Comparison of ENCODE assay signal across 31 cellular contexts in genomic region chr11:1256257-1257045, GRCh38. TPM values are rescaled to one million over a fixed set of nuclear protein-coding genes. Genes with fewer than 3 reads are reported as not detected.
"Had no signal": no experiment of that assay in that cellular context is flagged by ENCODE, and none has a peak within 500 bp of the region (broad histone marks: within the 10 kb centered on the region; RNA-seq: fewer than 3 reads in every experiment).

No MANE protein-coding gene starts in this region.

- ATAC-seq: activated CD4-positive, alpha-beta T cell treated with anti-CD3 and anti-CD28 coated beads for 36 hours; activated CD8-positive, alpha-beta memory T cell treated with anti-CD3 and anti-CD28 coated beads, Interleukin-2, amount 10 ng/mL, durations not matched to agents 7 days and 5 days; activated CD8-positive, alpha-beta T cell treated with anti-CD3 and anti-CD28 coated beads, Interleukin-2, amount 10 ng/mL, durations not matched to agents 7 days and 5 days; activated naive CD8-positive, alpha-beta T cell treated with anti-CD3 and anti-CD28 coated beads, Interleukin-2, amount 50 U/mL, for 24 hours; heart left ventricle; stimulated activated memory B cell treated with anti-CD40 and anti-IgM and Interleukin-4, amounts not matched to agents 10 μg/mL and 1 μg/mL and 100 μg/mL, for 72 hours had no signal

- H3K4me3 Mint-ChIP-seq: activated CD4-positive, alpha-beta T cell treated with anti-CD3 and anti-CD28 coated beads for 36 hours; activated CD8-positive, alpha-beta memory T cell treated with anti-CD3 and anti-CD28 coated beads, Interleukin-2, amount 10 ng/mL, durations not matched to agents 7 days and 5 days; activated CD8-positive, alpha-beta T cell treated with anti-CD3 and anti-CD28 coated beads, Interleukin-2, amount 10 ng/mL, durations not matched to agents 7 days and 5 days; activated naive CD4-positive, alpha-beta T cell treated with anti-CD3 and anti-CD28 coated beads, Interleukin-2, amount 50 U/mL, for 24 hours; activated naive CD8-positive, alpha-beta T cell treated with anti-CD3 and anti-CD28 coated beads, Interleukin-2, amount 50 U/mL, for 24 hours; nephron; stimulated activated memory B cell treated with anti-CD40 and anti-IgM and Interleukin-4, amounts not matched to agents 10 μg/mL and 1 μg/mL and 100 μg/mL, for 72 hours; T-helper 2 cell treated with Interferon-gamma antibody and Interleukin-4, amounts not matched to agents 5 μg/mL and 100 μg/mL, for 36 hours had no signal

- H3K27ac Mint-ChIP-seq: activated CD4-positive, alpha-beta T cell treated with anti-CD3 and anti-CD28 coated beads for 36 hours; activated CD8-positive, alpha-beta memory T cell treated with anti-CD3 and anti-CD28 coated beads, Interleukin-2, amount 10 ng/mL, durations not matched to agents 7 days and 5 days; activated CD8-positive, alpha-beta T cell treated with anti-CD3 and anti-CD28 coated beads, Interleukin-2, amount 10 ng/mL, durations not matched to agents 7 days and 5 days; activated naive CD4-positive, alpha-beta T cell treated with anti-CD3 and anti-CD28 coated beads, Interleukin-2, amount 50 U/mL, for 24 hours; activated naive CD8-positive, alpha-beta T cell treated with anti-CD3 and anti-CD28 coated beads, Interleukin-2, amount 50 U/mL, for 24 hours; activated T-helper 2 cell treated with anti-CD3 and anti-CD28 coated beads, Interferon-gamma antibody, Interleukin-2, Interleukin-4, amounts not matched to agents 10 μg/mL and 5 μg/mL and 100 μg/mL, durations not matched to agents 14 hours and 24 hours and 36 hours; nephron; progenitor cell of endocrine pancreas; stimulated activated memory B cell treated with anti-CD40 and anti-IgM and Interleukin-4, amounts not matched to agents 10 μg/mL and 1 μg/mL and 100 μg/mL, for 72 hours; T-helper 2 cell treated with Interferon-gamma antibody and Interleukin-4, amounts not matched to agents 5 μg/mL and 100 μg/mL, for 36 hours had no signal

- H3K27ac ChIP-seq: heart left ventricle, left ventricle myocardium inferior, neutrophil, sigmoid colon, stomach, tibial nerve had no signal

- H3K4me1 ChIP-seq: heart left ventricle, left ventricle myocardium inferior had no signal

- DNase-seq: activated CD4-positive, alpha-beta T cell treated with anti-CD3 and anti-CD28 coated beads for 36 hours; activated CD4-positive, CD25-positive, alpha-beta regulatory T cell; activated CD8-positive, alpha-beta memory T cell treated with anti-CD3 and anti-CD28 coated beads, Interleukin-2, amount 10 ng/mL, durations not matched to agents 7 days and 5 days; activated CD8-positive, alpha-beta T cell treated with anti-CD3 and anti-CD28 coated beads, Interleukin-2, amount 10 ng/mL, durations not matched to agents 7 days and 5 days; activated naive CD8-positive, alpha-beta T cell treated with anti-CD3 and anti-CD28 coated beads, Interleukin-2, amount 50 U/mL, for 24 hours; activated T-cell treated with anti-CD3 and anti-CD28 coated beads, Interleukin-2, amount 50 U/mL, for 48 hours; amygdala; caudate nucleus; foreskin fibroblast; hypothalamus; left ventricle myocardium inferior; sigmoid colon; small intestine; stimulated activated CD4-positive, alpha-beta T cell treated with anti-CD3 and anti-CD28 coated beads, Interleukin-4, amount 100 ng/mL, for 4 hours; stimulated activated CD8-positive, alpha-beta memory T cell treated with anti-CD3 and anti-CD28 coated beads, Interleukin-4, amount 100 ng/mL, for 48 hours; stomach had no signal

- H3K9me3 Mint-ChIP-seq: activated naive CD4-positive, alpha-beta T cell treated with anti-CD3 and anti-CD28 coated beads, Interleukin-2, amount 50 U/mL, for 24 hours; activated naive CD8-positive, alpha-beta T cell treated with anti-CD3 and anti-CD28 coated beads, Interleukin-2, amount 50 U/mL, for 24 hours; stimulated activated memory B cell treated with anti-CD40 and anti-IgM and Interleukin-4, amounts not matched to agents 10 μg/mL and 1 μg/mL and 100 μg/mL, for 72 hours; T-helper 2 cell treated with Interferon-gamma antibody and Interleukin-4, amounts not matched to agents 5 μg/mL and 100 μg/mL, for 36 hours had no signal

- H3K9me3 ChIP-seq: heart left ventricle, left ventricle myocardium inferior, neutrophil, sigmoid colon, stomach, tibial nerve had no signal

- H3K4me1 Mint-ChIP-seq: activated CD4-positive, alpha-beta T cell treated with anti-CD3 and anti-CD28 coated beads for 36 hours; activated CD8-positive, alpha-beta memory T cell treated with anti-CD3 and anti-CD28 coated beads, Interleukin-2, amount 10 ng/mL, durations not matched to agents 7 days and 5 days; activated naive CD4-positive, alpha-beta T cell treated with anti-CD3 and anti-CD28 coated beads, Interleukin-2, amount 50 U/mL, for 24 hours; activated naive CD8-positive, alpha-beta T cell treated with anti-CD3 and anti-CD28 coated beads, Interleukin-2, amount 50 U/mL, for 24 hours; nephron; stimulated activated memory B cell treated with anti-CD40 and anti-IgM and Interleukin-4, amounts not matched to agents 10 μg/mL and 1 μg/mL and 100 μg/mL, for 72 hours had no signal

- H3K36me3 Mint-ChIP-seq: activated CD8-positive, alpha-beta memory T cell treated with anti-CD3 and anti-CD28 coated beads, Interleukin-2, amount 10 ng/mL, durations not matched to agents 7 days and 5 days; activated naive CD4-positive, alpha-beta T cell treated with anti-CD3 and anti-CD28 coated beads, Interleukin-2, amount 50 U/mL, for 24 hours; stimulated activated memory B cell treated with anti-CD40 and anti-IgM and Interleukin-4, amounts not matched to agents 10 μg/mL and 1 μg/mL and 100 μg/mL, for 72 hours had no signal

- H3K27me3 Mint-ChIP-seq: activated CD4-positive, alpha-beta T cell treated with anti-CD3 and anti-CD28 coated beads for 36 hours; activated CD8-positive, alpha-beta memory T cell treated with anti-CD3 and anti-CD28 coated beads, Interleukin-2, amount 10 ng/mL, durations not matched to agents 7 days and 5 days; activated naive CD4-positive, alpha-beta T cell treated with anti-CD3 and anti-CD28 coated beads, Interleukin-2, amount 50 U/mL, for 24 hours; activated naive CD8-positive, alpha-beta T cell treated with anti-CD3 and anti-CD28 coated beads, Interleukin-2, amount 50 U/mL, for 24 hours; stimulated activated memory B cell treated with anti-CD40 and anti-IgM and Interleukin-4, amounts not matched to agents 10 μg/mL and 1 μg/mL and 100 μg/mL, for 72 hours had no signal

- H3K36me3 ChIP-seq: heart left ventricle, left ventricle myocardium inferior, neutrophil, sigmoid colon, stomach, tibial nerve had no signal

- H3K4me3 ChIP-seq: heart left ventricle, left ventricle myocardium inferior, lung, sigmoid colon, stomach, tibial nerve had no signal

- H3K27me3 ChIP-seq: heart left ventricle, neutrophil, sigmoid colon, stomach, tibial nerve had no signal

RNA-seq across cellular contexts. Expression of gene MUC5B, which starts 33.6 kb away (rescaled TPM):
- total RNA-seq: activated CD4-positive, alpha-beta T cell treated with anti-CD3 and anti-CD28 coated beads for 36 hours; activated CD8-positive, alpha-beta memory T cell treated with anti-CD3 and anti-CD28 coated beads, Interleukin-2, amount 10 ng/mL, durations not matched to agents 7 days and 5 days; activated CD8-positive, alpha-beta T cell treated with anti-CD3 and anti-CD28 coated beads, Interleukin-2, amount 10 ng/mL, durations not matched to agents 7 days and 5 days; activated T-helper 2 cell treated with anti-CD3 and anti-CD28 coated beads, Interferon-gamma antibody, Interleukin-2, Interleukin-4, amounts not matched to agents 10 μg/mL and 5 μg/mL and 100 μg/mL, durations not matched to agents 14 hours and 24 hours and 36 hours; endothelial cell of umbilical vein; heart left ventricle; left ventricle myocardium inferior; mesenteric fat pad; osteocyte; progenitor cell of endocrine pancreas; renal cortical epithelial cell; urinary bladder had no signal
- polyA plus RNA-seq: endothelial cell of umbilical vein, urinary bladder had no signal
